ENCODE assay signal across 8 cellular contexts in the genomic region with DNA sequence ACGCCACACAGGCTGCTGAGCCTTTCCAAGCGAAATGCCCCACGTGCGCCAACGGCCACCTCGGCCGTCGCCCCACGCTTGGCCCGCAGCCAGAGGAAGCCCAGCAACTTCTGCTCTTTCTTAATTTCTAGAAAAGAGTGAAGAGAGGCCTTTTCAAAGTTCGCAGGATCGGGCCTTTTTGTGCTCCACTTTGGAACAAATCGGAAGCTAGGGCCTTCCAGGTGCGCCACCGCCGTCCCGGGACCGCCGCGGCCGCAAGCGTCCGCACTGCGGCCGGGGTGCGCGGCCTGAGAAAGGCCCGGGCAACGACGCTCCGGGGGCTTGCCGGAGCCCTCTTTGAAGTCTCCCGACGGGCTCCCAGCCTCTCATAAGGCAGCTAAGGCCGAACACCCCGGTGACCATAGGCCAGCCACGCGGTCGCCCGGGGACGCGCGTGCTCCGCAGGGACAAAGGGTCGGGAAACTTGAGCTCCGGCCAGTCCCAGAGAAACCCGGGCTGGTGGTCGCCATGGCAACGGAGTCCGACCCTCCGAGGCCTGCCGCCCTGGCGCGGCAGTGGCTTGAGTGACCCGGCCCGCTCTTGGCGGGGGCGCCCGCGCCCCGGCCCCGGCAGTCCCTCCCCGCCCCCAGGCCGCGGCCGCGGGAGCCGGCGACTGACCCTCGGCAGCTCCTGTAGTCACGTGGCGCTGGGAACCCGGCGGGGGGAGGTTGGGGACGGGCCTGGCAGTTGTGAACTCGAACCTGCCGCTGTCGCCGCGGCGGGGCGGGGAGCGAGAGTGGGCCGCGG. TPM values are rescaled to one million over a fixed set of nuclear protein-coding genes. Genes with fewer than 3 reads are reported as not detected.
DNase-seq lines count a peak whose midpoint lies in the region; ATAC-seq and TF ChIP-seq lines count a peak whose summit lies in the region.

REPIN1 (plus strand) TSS at position 725 of the 786 bp plus-strand sequence. CDS start 890 bp downstream, outside the sequence.

- H3K27me3 ChIP-seq in ACC112 (ENCODE audit: insufficient read depth, low read length) = no peaks in the 10 kb centered on the region

- peak within 1 kb of the TSS; percentile 95 for H3K4me3 Mint-ChIP-seq in chondrocyte (ENCODE audit: unreplicated experiment)

- H3K27me3 Mint-ChIP-seq in chondrocyte (ENCODE audit: low read depth) = no peaks in the 10 kb centered on the region

- H3K4me1 Mint-ChIP-seq in chondrocyte (ENCODE audit: low read depth) = peaks cover 29% of the 10 kb centered on the region

- peaks cover 28% of the 10 kb centered on the region for H3K79me2 ChIP-seq in ACC112 (ENCODE audit: control insufficient read depth, insufficient read depth, low read length, unreplicated experiment)

- peak within 1 kb of the TSS; percentile 96 for H3K27ac Mint-ChIP-seq in chondrocyte (ENCODE audit: unreplicated experiment)

- ATAC-seq in GM18868 (IDR thresholded peaks at IDR 0.05; ENCODE audit: unreplicated experiment) (peak; percentile 48), HG03108 (IDR thresholded peaks at IDR 0.05; ENCODE audit: unreplicated experiment) (peak; percentile 37)

- DNase-seq in NCI-H446 treated with DMSO at 0.1 percent for 48 hours (lab: John Stamatoyannopoulos, UW) = peak; percentile 59
- peak; percentile 65 to 72 for DNase-seq in activated CD4-positive, alpha-beta T cell treated with anti-CD3 and anti-CD28 coated beads for 24 hours (ENCODE audit: low read depth in 2 of 2)
- DNase-seq in chondrocyte (ENCODE audit: low spot score) = no peak
- DNase-seq in kidney glomerular epithelial cell (lab: John Stamatoyannopoulos, UW) = peak; percentile 46
- peak; percentile 75 to 76 for DNase-seq in stimulated activated CD4-positive, alpha-beta T cell treated with anti-CD3 and anti-CD28 coated beads, Interleukin-15, amount 100 ng/mL, for 48 hours (ENCODE audit: low read depth in 2 of 2)

- H3K9me3 Mint-ChIP-seq in chondrocyte (ENCODE audit: low read depth) = no peaks in the 10 kb centered on the region

- peak within 1 kb of the TSS; percentile 58 for H3K27ac ChIP-seq in ACC112 (ENCODE audit: low read depth, low read length)

- peak; percentile 17 for TF ChIP-seq CTCF in chondrocyte (IDR thresholded peaks at IDR 0.05)

- peak within 1 kb of the TSS; percentile 76 for H2AFZ ChIP-seq in ACC112 (ENCODE audit: low read length, unreplicated experiment)

- H3K4me3 ChIP-seq in ACC112 (ENCODE audit: low read depth, low read length) = peak within 1 kb of the TSS; percentile 94

- H3K36me3 Mint-ChIP-seq in chondrocyte (ENCODE audit: low read depth) = no peaks in the 10 kb centered on the region

- H3K4me1 ChIP-seq in ACC112 (ENCODE audit: control insufficient read depth, insufficient read depth, low read length, unreplicated experiment) = peaks cover 10% of the 10 kb centered on the region

- H3K36me3 ChIP-seq in ACC112 (ENCODE audit: insufficient read depth, low read length) = no peaks in the 10 kb centered on the region

RNA-seq across cellular contexts. Expression of gene REPIN1, which starts in this region (rescaled TPM):
- 59.5 to 65.8 TPM (median 63.4 TPM) in 3 replicates for total RNA-seq in chondrocyte
